19 cellular contexts compared by ENCODE assay signal in genomic region chr1:175904808-175905207, GRCh38.
"Had no signal": no experiment of that assay in that cellular context is flagged by ENCODE, and none has a peak within 500 bp of the region (broad histone marks: within the 10 kb centered on the region; RNA-seq: fewer than 3 reads in every experiment).

No MANE protein-coding gene starts in this region.

- ATAC-seq: left ventricle myocardium superior; lower lobe of right lung; natural killer cell; pancreas; stimulated activated naive B cell treated with anti-CD40 and anti-IgM and Interleukin-4, amounts not matched to agents 10 μg/mL and 1 μg/mL and 100 μg/mL, for 72 hours had no signal

- H3K27ac ChIP-seq: coronary artery, lower lobe of right lung, neutrophil, pancreas, right lobe of liver, thoracic aorta, tibial nerve, upper lobe of left lung had no signal

- H3K4me1 ChIP-seq: lower lobe of right lung, pancreas, right lobe of liver, tibial nerve, upper lobe of left lung had no signal

- H3K27me3 ChIP-seq: neutrophil, right lobe of liver, tibial nerve, upper lobe of left lung had no signal

- H3K9me3 ChIP-seq: neutrophil, pancreas, right lobe of liver, upper lobe of left lung had no signal

- H3K36me3 ChIP-seq: lower lobe of right lung, neutrophil, pancreas, right lobe of liver, thoracic aorta, upper lobe of left lung had no signal

- H3K4me3 ChIP-seq: coronary artery, lower lobe of right lung, pancreas, right lobe of liver, thoracic aorta, tibial nerve, upper lobe of left lung had no signal

- DNase-seq: dermis blood vessel endothelial cell; effector memory CD4-positive, alpha-beta T cell; erythroblast; hypothalamus; immature natural killer cell; left ventricle myocardium superior; lower lobe of right lung; natural killer cell; pancreas; right lobe of liver; small intestine; stimulated activated CD4-positive, alpha-beta T cell treated with anti-CD3 and anti-CD28 coated beads, Interleukin-15, amount 100 ng/mL, for 24 hours; stimulated activated CD4-positive, alpha-beta T cell treated with anti-CD3 and anti-CD28 coated beads, Interleukin-2, amount 100 ng/mL, for 48 hours; stimulated activated naive B cell treated with anti-CD40 and anti-IgM and Interleukin-4, amounts not matched to agents 10 μg/mL and 1 μg/mL and 100 μg/mL, for 72 hours; upper lobe of left lung had no signal
